ENCODE assay signal across 29 cellular contexts in the genomic region with DNA sequence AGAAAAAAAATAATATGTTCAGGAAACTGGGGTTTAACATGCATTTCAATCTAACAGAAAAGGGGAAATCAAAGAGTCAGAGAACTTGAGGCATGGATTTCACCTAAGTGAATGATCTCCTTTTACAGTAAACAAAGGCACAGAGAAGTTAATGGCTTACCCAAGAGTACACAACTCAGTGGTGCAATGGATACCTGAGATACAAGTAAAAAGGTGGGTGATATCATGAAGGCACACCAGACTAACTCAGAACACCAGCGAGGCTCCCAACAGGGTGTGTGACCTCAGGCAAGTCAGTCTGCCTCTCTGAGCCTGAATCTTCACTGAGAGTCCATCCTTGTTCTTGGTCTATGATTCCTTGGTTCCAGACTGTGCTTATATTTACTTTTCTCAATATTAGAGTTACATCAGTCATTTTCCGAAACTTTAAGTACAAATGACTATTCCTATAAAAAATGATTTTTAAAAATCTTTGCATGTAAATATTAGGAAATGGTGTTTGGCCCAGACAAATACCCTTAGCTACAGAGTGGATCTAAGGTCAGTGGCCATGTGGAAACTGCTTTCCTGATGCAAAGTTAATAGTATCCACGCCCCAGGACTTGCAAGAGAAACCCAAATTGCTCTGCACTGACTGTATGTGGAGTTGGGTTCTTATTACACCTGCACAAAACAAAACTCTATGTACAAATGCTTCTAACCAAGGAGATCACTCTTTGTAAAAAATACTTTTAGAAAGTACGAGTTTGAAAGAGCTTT.
"Had no signal": no experiment of that assay in that cellular context is flagged by ENCODE, and none has a peak within 500 bp of the region (broad histone marks: within the 10 kb centered on the region; RNA-seq: fewer than 3 reads in every experiment).

No MANE protein-coding gene starts in this region.

- H3K36me3 ChIP-seq: cardiac muscle cell had no signal

- H3K27me3 ChIP-seq: ascending aorta, cardiac muscle cell had no signal

- H3K4me1 ChIP-seq: ascending aorta had no signal

- DNase-seq: activated CD4-positive, alpha-beta memory T cell treated with anti-CD3 and anti-CD28 coated beads, Interleukin-2, amount 10 ng/mL, durations not matched to agents 7 days and 5 days; activated CD4-positive, alpha-beta T cell treated with anti-CD3 and anti-CD28 coated beads for 1 hour; activated CD4-positive, alpha-beta T cell treated with anti-CD3 and anti-CD28 coated beads for 36 hours; activated CD4-positive, alpha-beta T cell treated with anti-CD3 and anti-CD28 coated beads for 48 hours; activated CD4-positive, alpha-beta T cell treated with anti-CD3 and anti-CD28 coated beads, Interleukin-2, amount 10 ng/mL, durations not matched to agents 7 days and 5 days; activated CD4-positive, alpha-beta T cell treated with anti-CD3 and anti-CD28 coated beads, Interleukin-2, amount 50 U/mL, for 48 hours; activated CD4-positive, CD25-positive, alpha-beta regulatory T cell; activated CD8-positive, alpha-beta memory T cell treated with anti-CD3 and anti-CD28 coated beads for 24 hours; activated CD8-positive, alpha-beta memory T cell treated with anti-CD3 and anti-CD28 coated beads, Interleukin-2, amount 10 ng/mL, durations not matched to agents 7 days and 5 days; activated CD8-positive, alpha-beta memory T cell treated with anti-CD3 and anti-CD28 coated beads, Interleukin-2, amount 50 U/mL, for 48 hours; activated CD8-positive, alpha-beta T cell treated with anti-CD3 and anti-CD28 coated beads, Interleukin-2, amount 10 ng/mL, durations not matched to agents 7 days and 5 days; activated effector memory CD4-positive, alpha-beta T cell treated with Interleukin-2 at 50 U/mL for 16 hours; activated gamma-delta T cell; activated naive CD4-positive, alpha-beta T cell treated with anti-CD3 and anti-CD28 coated beads, Interleukin-2, amount 10 ng/mL, durations not matched to agents 7 days and 5 days; activated naive CD4-positive, alpha-beta T cell treated with Interleukin-2 at 50 U/mL for 16 hours; activated naive CD8-positive, alpha-beta T cell treated with anti-CD3 and anti-CD28 coated beads, Interleukin-2, amount 10 ng/mL, durations not matched to agents 7 days and 5 days; activated naive CD8-positive, alpha-beta T cell treated with anti-CD3 and anti-CD28 coated beads, Interleukin-2, amount 50 U/mL, for 24 hours; activated T-cell treated with anti-CD3 and anti-CD28 coated beads, Interleukin-2, amount 50 U/mL, for 24 hours; activated T-cell treated with anti-CD3 and anti-CD28 coated beads, Interleukin-2, amount 50 U/mL, for 48 hours; amygdala; anterior cingulate cortex; central memory CD4-positive, alpha-beta T cell; T-helper 1 cell; T-helper 2 cell; T-helper 9 cell had no signal

- H3K9me3 ChIP-seq: ascending aorta had no signal

- ATAC-seq: activated CD4-positive, alpha-beta T cell treated with anti-CD3 and anti-CD28 coated beads for 36 hours; activated CD4-positive, CD25-positive, alpha-beta regulatory T cell treated with anti-CD3 and anti-CD28 coated beads, Interleukin-2, amount 50 U/mL, for 24 hours; activated CD8-positive, alpha-beta memory T cell treated with anti-CD3 and anti-CD28 coated beads, Interleukin-2, amount 10 ng/mL, durations not matched to agents 7 days and 5 days; activated CD8-positive, alpha-beta T cell treated with anti-CD3 and anti-CD28 coated beads, Interleukin-2, amount 10 ng/mL, durations not matched to agents 7 days and 5 days; activated naive CD8-positive, alpha-beta T cell treated with anti-CD3 and anti-CD28 coated beads, Interleukin-2, amount 50 U/mL, for 24 hours had no signal

- H3K4me3 ChIP-seq: ascending aorta, cardiac muscle cell had no signal

- H3K27ac ChIP-seq: ascending aorta, cardiac muscle cell, VCaP had no signal
